Comparison of ENCODE assay signal across 12 cellular contexts in genomic region chr1:38997034-38997900, GRCh38. TPM values are rescaled to one million over a fixed set of nuclear protein-coding genes. Genes with fewer than 3 reads are reported as not detected.
DNase-seq lines count a peak whose midpoint lies in the region; ATAC-seq and TF ChIP-seq lines count a peak whose summit lies in the region.
"Had no signal": no experiment of that assay in that cellular context is flagged by ENCODE, and none has a peak within 500 bp of the region (broad histone marks: within the 10 kb centered on the region; RNA-seq: fewer than 3 reads in every experiment).

No MANE protein-coding gene starts in this region.

- H3K9me3 ChIP-seq in A673 (ENCODE audit: low read depth, low read length, poor library complexity, severe bottlenecking) = no peaks in the 10 kb centered on the region
- H3K9me3 ChIP-seq in body of pancreas = no peaks in the 10 kb centered on the region
- H3K9me3 ChIP-seq in prostate gland = no peaks in the 10 kb centered on the region
- H3K9me3 ChIP-seq: Caco-2 had no signal

- H3K27me3 ChIP-seq in A673 (replicated peaks; ENCODE audit: insufficient read depth, low read depth, low read length, poor library complexity) (no peaks in the 10 kb centered on the region), body of pancreas (no peaks in the 10 kb centered on the region), prostate gland (replicated peaks; ENCODE audit: insufficient read depth) (no peaks in the 10 kb centered on the region)

- WGBS in body of pancreas, 2 donors = 44 to 52% methylated on average over 4 of the region's 4 CpGs
- 37% methylated on average over 4 of the region's 4 CpGs for WGBS in prostate gland

- no peak for TF ChIP-seq CTCF in A673 (conservative IDR thresholded peaks at IDR 0.05; ENCODE audit: low read depth, low read length)
- no peak for TF ChIP-seq CTCF in HFFc6 (IDR thresholded peaks at IDR 0.05)
- no peak for TF ChIP-seq CTCF in cardiac fibroblast (IDR thresholded peaks at IDR 0.05; ENCODE audit: low read depth, low read length)
- TF ChIP-seq CTCF in natural killer cell (IDR thresholded peaks at IDR 0.05) = no peak
- TF ChIP-seq CTCF in RWPE1 (conservative IDR thresholded peaks at IDR 0.05; ENCODE audit: low read depth) = no peak
- no peak for TF ChIP-seq CTCF in body of pancreas (IDR thresholded peaks at IDR 0.05)
- TF ChIP-seq CTCF in prostate gland (IDR thresholded peaks at IDR 0.05) = no peak

- H3K27ac ChIP-seq in A673 (ENCODE audit: low read depth, low read length, poor library complexity, severe bottlenecking) (peak overlapping the region; percentile 53), RWPE1 (no peak overlapping the region), body of pancreas (peak overlapping the region in 1 of 4 donors; percentile 6), prostate gland (peak overlapping the region in 1 of 2 donors; percentile 64)

- H3K9me3 Mint-ChIP-seq in HFFc6 (no peaks in the 10 kb centered on the region), natural killer cell (no peaks in the 10 kb centered on the region)

- BruUV-seq in A673 (replicated peaks; lab: Mats Ljungman, UMichigan) = no TSS peak

- H3K4me1 ChIP-seq in A673 (ENCODE audit: insufficient read depth, low read length, poor library complexity, severe bottlenecking) (peaks cover 16% of the 10 kb centered on the region), body of pancreas (peaks cover 32% of the 10 kb centered on the region), prostate gland (replicated peaks) (peaks cover 4% of the 10 kb centered on the region)

- H3K36me3 ChIP-seq in A673 (ENCODE audit: insufficient read depth, low read length, poor library complexity, severe bottlenecking) (peaks cover 73% of the 10 kb centered on the region), body of pancreas (replicated peaks in 1 of 2; ENCODE audit: insufficient read depth in 1 of 2, low read depth in 2 of 2) (peaks cover 0 to 12% of the 10 kb centered on the region in 2 donors), prostate gland (peaks cover 0 to 10% of the 10 kb centered on the region in 2 donors)

- TF ChIP-seq POLR2A in body of pancreas (IDR thresholded peaks at IDR 0.05) (no peak), prostate gland (IDR thresholded peaks at IDR 0.05) (no peak)

- intact Hi-C loops in A673 (cut with micrococcal nuclease; ENCODE audit: unreplicated experiment) (no loop called here), natural killer cell (cut with micrococcal nuclease) (no loop called here), body of pancreas (cut with DNase I) (loop anchor here (10.0 kb wide), 1 partner anchor 142 kb away; the partner anchor contains the start of gene RRAGC), prostate gland (cut with DNase I) (no loop called here)

- H3K36me3 Mint-ChIP-seq in HFFc6 (ENCODE audit: low read depth) (peaks cover 47% of the 10 kb centered on the region), natural killer cell (peaks cover 15% of the 10 kb centered on the region)

- H3K4me1 Mint-ChIP-seq in HFFc6 (ENCODE audit: low read depth) (peaks cover 44% of the 10 kb centered on the region), natural killer cell (peaks cover 46 to 50% of the 10 kb centered on the region in 2 donors)

- POLR2A ChIA-PET in A673 (lab: Charles Lee; ENCODE audit: low non-redundant PET) = interaction anchor here (0.6 kb wide), 1 partner anchor 658 kb away, joined by 3 read pairs; no protein-coding TSS in a partner anchor
- POLR2A ChIA-PET in RWPE1 (lab: Yijun Ruan, JAX; ENCODE audit: low non-redundant PET) = no interaction called here

- no peak for DNase-seq in A673 (ENCODE audit: low spot score)
- no peak for DNase-seq in HFFc6
- peak; percentile 8 to 13 for DNase-seq in cardiac fibroblast (ENCODE audit: low read depth in 2 of 2)
- no peak for DNase-seq in natural killer cell
- DNase-seq in SIG-M5 (lab: John Stamatoyannopoulos, UW) = no peak
- no peak for DNase-seq in RWPE1 (ENCODE audit: low spot score)
- DNase-seq in body of pancreas = no peak
- DNase-seq in prostate gland (ENCODE audit: low spot score) = no peak
- DNase-seq: Caco-2; GOT3; SHP77; stimulated activated CD4-positive, alpha-beta T cell treated with anti-CD3 and anti-CD28 coated beads, Interleukin-12 subunit alpha, Interleukin-12 subunit beta, amount 100 ng/mL, for 4 hours had no signal

- ATAC-seq in natural killer cell = peak in 1 of 3 donors; percentile 20
- no peak for ATAC-seq in body of pancreas

- CTCF ChIA-PET in A673 (lab: Charles Lee) (interaction anchor here (0.6 kb wide), 1 partner anchor 17 kb away, joined by 4 read pairs; no protein-coding TSS in a partner anchor), RWPE1 (lab: Yijun Ruan, JAX) (interaction anchor here (0.6 kb wide), 1 partner anchor 61 kb away, joined by 7 read pairs; no protein-coding TSS in a partner anchor)

- H3K4me3 ChIP-seq in A673 (ENCODE audit: low read depth, low read length, poor library complexity, severe bottlenecking) = no peak overlapping the region
- H3K4me3 ChIP-seq in cardiac fibroblast (replicated peaks in 1 of 2; ENCODE audit: low read depth in 2 of 2, low read length in 2 of 2) = no peak overlapping the region
- H3K4me3 ChIP-seq in body of pancreas = no peak overlapping the region
- no peak overlapping the region for H3K4me3 ChIP-seq in prostate gland

- H3K27me3 Mint-ChIP-seq in HFFc6 (ENCODE audit: insufficient read depth) (no peaks in the 10 kb centered on the region; the same call in 1 of the 2 replicates), natural killer cell (ENCODE audit: low read depth in 2 of 2) (no peaks in the 10 kb centered on the region)

- H3K27ac Mint-ChIP-seq in HFFc6 (peak overlapping the region; percentile 1; the same call in 1 of the 2 replicates), natural killer cell (peak overlapping the region; percentile 65 to 79)

- H3K4me3 Mint-ChIP-seq in HFFc6 (no peak overlapping the region; the same call in 1 of the 2 replicates), natural killer cell (peak overlapping the region; percentile 55)

RNA-seq across cellular contexts. Expression of gene AKIRIN1, which starts 6.2 kb away (rescaled TPM):
- total RNA-seq in A673 (2021) (76.3 and 87.0 TPM in 2 replicates), natural killer cell (10 to 100 TPM; 70.4 to 80.7 (median 73.2) TPM), body of pancreas (10 to 100 TPM; 17.8 to 20.5 TPM), prostate gland (100 to 1,000 TPM in 1 of 2 donors, 10 to 100 TPM in 1; 55.7 to 108 TPM)
- 10 to 100 TPM; 63.3 to 78.7 (median 71.2) TPM for total RNA-seq in HFFc6 (2021; fragmentation: NEBNext Ultra II Directional; extraction: Animal tissue kit (Norgen Biotek cat#: 25700))

RNA-seq across cellular contexts. Expression of gene NDUFS5, which starts 28.9 kb away (rescaled TPM):
- total RNA-seq in A673 (2021) (279 and 284 TPM in 2 replicates), natural killer cell (10 to 100 TPM; 63.6 to 72.9 (median 71.1) TPM), body of pancreas (100 to 1,000 TPM; 192 to 243 TPM), prostate gland (100 to 1,000 TPM; 310 to 473 TPM)
- 100 to 1,000 TPM; 181 to 275 (median 249) TPM for total RNA-seq in HFFc6 (2021; fragmentation: NEBNext Ultra II Directional; extraction: Animal tissue kit (Norgen Biotek cat#: 25700))

RNA-seq across cellular contexts. Expression of gene RHBDL2, which starts 55.6 kb away (rescaled TPM):
- total RNA-seq in A673 (2021) (not detected in 2 replicates), natural killer cell (not detected), body of pancreas (under 1 TPM in 1 of 2 donors, not detected in 1; 0.99 TPM), prostate gland (1 to 10 TPM; 3.5 to 7.7 TPM)
- 1 to 10 TPM in 2 of 6 experiments, under 1 TPM in 4; 0.11 to 1.2 (median 0.51) TPM for total RNA-seq in HFFc6 (2021; fragmentation: NEBNext Ultra II Directional; extraction: Animal tissue kit (Norgen Biotek cat#: 25700))
- total RNA-seq: Caco-2 had no signal

Comparison
In these comparisons a context has a peak if more than half of its experiments do, and no peak if none do; other contexts are left out.
1. DNase-seq: peak in cardiac fibroblast (2 of 2); none in A673 (single experiment), HFFc6 (single experiment), natural killer cell (single experiment), SIG-M5 (single experiment), RWPE1 (single experiment), body of pancreas (0 of 4) and prostate gland (single experiment).